8 cellular contexts compared by ENCODE assay signal in the genomic region with DNA sequence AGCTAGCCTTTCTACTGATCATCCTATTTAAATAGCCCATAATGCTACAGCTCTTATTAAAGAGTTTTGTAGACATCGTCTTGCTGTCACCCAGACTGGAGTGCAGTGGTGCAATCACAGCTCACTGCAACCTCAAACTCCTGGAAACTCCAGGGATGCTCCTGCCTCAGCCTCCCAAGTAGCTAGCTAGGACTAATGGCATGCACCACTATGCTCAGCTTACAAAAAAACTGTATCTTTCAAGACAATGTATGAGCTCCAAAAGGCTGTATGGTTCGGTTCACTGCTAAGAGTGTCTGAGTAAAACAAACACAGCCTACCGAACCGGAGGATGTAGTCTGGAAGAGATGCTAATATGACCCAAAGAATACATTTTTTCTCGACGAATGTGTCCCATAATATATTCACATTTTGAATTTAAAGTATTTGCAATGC. TPM values are rescaled to one million over a fixed set of nuclear protein-coding genes. Genes with fewer than 3 reads are reported as not detected.
DNase-seq lines count a peak whose midpoint lies in the region; ATAC-seq and TF ChIP-seq lines count a peak whose summit lies in the region.

No MANE protein-coding gene starts in this region.

- H3K9me3 Mint-ChIP-seq in chondrocyte (ENCODE audit: low read depth) (no peaks in the 10 kb centered on the region), natural killer cell (no peaks in the 10 kb centered on the region)

- H3K4me2 ChIP-seq in DND-41 (ENCODE audit: insufficient read depth, low read length): peak overlapping the region; percentile 71

- H2AFZ ChIP-seq in DND-41 (ENCODE audit: low read depth, low read length): no peak overlapping the region

- H3K79me2 ChIP-seq in DND-41 (ENCODE audit: insufficient read depth, low read length): peaks cover 98% of the 10 kb centered on the region

- peaks cover 73% of the 10 kb centered on the region for H3K36me3 ChIP-seq in DND-41 (ENCODE audit: insufficient read depth, low read length)

- H3K36me3 Mint-ChIP-seq in chondrocyte (ENCODE audit: low read depth) (peaks cover 49% of the 10 kb centered on the region), natural killer cell (peaks cover 21% of the 10 kb centered on the region)

- H3K4me3 Mint-ChIP-seq in chondrocyte (ENCODE audit: unreplicated experiment) (peak overlapping the region; percentile 96), natural killer cell (peak overlapping the region; percentile 98)

- H3K4me1 ChIP-seq in DND-41 (ENCODE audit: insufficient read depth, low read length): peaks cover 69% of the 10 kb centered on the region

- no peaks in the 10 kb centered on the region for H3K27me3 Mint-ChIP-seq in chondrocyte (ENCODE audit: low read depth)
- no peaks in the 10 kb centered on the region for H3K27me3 Mint-ChIP-seq in natural killer cell (ENCODE audit: low read depth in 2 of 2)

- no peaks in the 10 kb centered on the region for H3K27me3 ChIP-seq in DND-41 (ENCODE audit: insufficient read depth, low read length, poor library complexity)

- TF ChIP-seq CTCF in DND-41 (IDR thresholded peaks at IDR 0.05; ENCODE audit: borderline replicate concordance, extremely low read depth, low read length, poor library complexity, severe bottlenecking) (no peak), chondrocyte (IDR thresholded peaks at IDR 0.05) (no peak), natural killer cell (IDR thresholded peaks at IDR 0.05) (no peak)

- peak overlapping the region; percentile 85 for H3K9ac ChIP-seq in DND-41 (ENCODE audit: low read depth, low read length)

- H3K27ac Mint-ChIP-seq in chondrocyte (ENCODE audit: unreplicated experiment) (peak overlapping the region; percentile 99), natural killer cell (peak overlapping the region; percentile 99 to 100)

- H3K4me3 ChIP-seq in DND-41 (ENCODE audit: low read depth in 1 of 2, low read length in 2 of 2): peak overlapping the region; percentile 70 to 73; a peak in 3 of 4 replicates

- intact Hi-C loops in natural killer cell (cut with micrococcal nuclease): no loop called here

- peak overlapping the region; percentile 13; the same call in 1 of the 2 replicates for H3K27ac ChIP-seq in DND-41 (ENCODE audit: low read length)

- H4K20me1 ChIP-seq in DND-41 (ENCODE audit: insufficient read depth, low read length): peaks cover 51% of the 10 kb centered on the region

- peaks cover 69% of the 10 kb centered on the region for H3K4me1 Mint-ChIP-seq in chondrocyte (ENCODE audit: low read depth)
- H3K4me1 Mint-ChIP-seq in natural killer cell: peaks cover 69 to 74% of the 10 kb centered on the region in 2 donors

- ATAC-seq in DND-41 (ENCODE audit: insufficient read depth, low read depth) (no peak), natural killer cell (no peak), HG03460 (IDR thresholded peaks at IDR 0.05; ENCODE audit: unreplicated experiment) (no peak), HG03439 (IDR thresholded peaks at IDR 0.05; ENCODE audit: unreplicated experiment) (no peak)

- no peaks in the 10 kb centered on the region for H3K9me3 ChIP-seq in DND-41 (ENCODE audit: insufficient read depth, low read length, severe bottlenecking)

- no peak for DNase-seq in DND-41
- peak; percentile 25 for DNase-seq in NCI-H69 (lab: John Stamatoyannopoulos, UW)
- no peak for DNase-seq in chondrocyte (ENCODE audit: low spot score)
- no peak for DNase-seq in natural killer cell
- DNase-seq in AML-193 (lab: John Stamatoyannopoulos, UW): no peak
- DNase-seq in NCI-H774 (lab: John Stamatoyannopoulos, UW): no peak

RNA-seq across cellular contexts. Expression of a gene that starts 2.6 kb away (rescaled TPM):
- total RNA-seq in chondrocyte (83.8 to 85.7 TPM (median 84.5 TPM) in 3 replicates), natural killer cell (100 to 1,000 TPM in 2 of 3 donors, 10 to 100 TPM in 1; 76.3 to 110 (median 109) TPM)

RNA-seq across cellular contexts. Expression of a gene that starts 2.8 kb away (rescaled TPM):
- total RNA-seq in chondrocyte (11.6 to 20.5 TPM (median 13.3 TPM) in 3 replicates), natural killer cell (10 to 100 TPM; 15.5 to 25.0 (median 22.7) TPM)

RNA-seq across cellular contexts. Expression of a gene that starts 45.4 kb away (rescaled TPM):
- 23.2 to 28.1 TPM (median 27.7 TPM) in 3 replicates for total RNA-seq in chondrocyte
- total RNA-seq in natural killer cell: 10 to 100 TPM; 48.8 to 71.5 (median 66.4) TPM
